ENCODE assay signal across 25 cellular contexts in the genomic region with DNA sequence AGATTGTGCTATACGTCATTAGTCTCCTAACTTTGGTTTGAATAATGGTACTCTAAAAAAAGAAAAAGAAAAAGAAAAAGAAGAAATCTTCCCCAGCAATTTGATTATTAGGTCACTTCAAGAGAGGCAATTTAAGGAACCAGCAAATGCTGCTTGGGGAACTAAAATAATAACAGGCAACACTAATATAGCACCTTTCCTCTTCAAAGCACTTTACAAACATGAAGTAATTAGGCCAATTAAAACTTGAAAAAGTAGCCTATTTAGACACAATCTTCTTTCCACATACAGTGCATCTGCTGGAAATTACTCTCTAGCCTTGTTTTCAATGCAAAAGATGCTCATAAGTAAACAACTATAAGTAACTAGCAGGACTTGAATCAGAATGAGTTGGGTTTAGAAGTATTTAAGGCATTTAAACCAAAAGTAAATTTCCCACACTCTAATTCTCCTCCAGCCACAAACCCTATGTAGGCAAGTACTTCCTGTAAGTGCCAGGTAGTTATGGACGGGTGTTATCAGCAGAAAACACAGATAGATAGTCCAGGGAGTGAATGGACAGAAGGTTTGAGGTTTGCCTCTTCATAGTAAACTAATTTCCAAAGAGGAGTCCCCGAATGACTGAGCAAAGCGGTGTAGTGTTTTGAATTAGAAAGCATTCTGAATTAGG. TPM values are rescaled to one million over a fixed set of nuclear protein-coding genes. Genes with fewer than 3 reads are reported as not detected.
"Had no signal": no experiment of that assay in that cellular context is flagged by ENCODE, and none has a peak within 500 bp of the region (broad histone marks: within the 10 kb centered on the region; RNA-seq: fewer than 3 reads in every experiment).

No MANE protein-coding gene starts in this region.

- H3K9me3 Mint-ChIP-seq: activated naive CD8-positive, alpha-beta T cell treated with anti-CD3 and anti-CD28 coated beads, Interleukin-2, amount 10 ng/mL, durations not matched to agents 7 days and 5 days had no signal

- H3K27me3 ChIP-seq: adrenal gland, body of pancreas had no signal

- H3K27ac Mint-ChIP-seq: activated CD8-positive, alpha-beta T cell treated with anti-CD3 and anti-CD28 coated beads, Interleukin-2, amount 10 ng/mL, durations not matched to agents 7 days and 5 days; activated naive CD8-positive, alpha-beta T cell treated with anti-CD3 and anti-CD28 coated beads, Interleukin-2, amount 10 ng/mL, durations not matched to agents 7 days and 5 days had no signal

- H3K4me1 ChIP-seq: adrenal gland, body of pancreas had no signal

- H3K4me3 Mint-ChIP-seq: activated CD8-positive, alpha-beta T cell treated with anti-CD3 and anti-CD28 coated beads, Interleukin-2, amount 10 ng/mL, durations not matched to agents 7 days and 5 days; activated naive CD8-positive, alpha-beta T cell treated with anti-CD3 and anti-CD28 coated beads, Interleukin-2, amount 10 ng/mL, durations not matched to agents 7 days and 5 days had no signal

- H3K9me3 ChIP-seq: adrenal gland, body of pancreas had no signal

- DNase-seq: activated CD4-positive, alpha-beta T cell treated with anti-CD3 and anti-CD28 coated beads for 4 hours; activated CD4-positive, alpha-beta T cell treated with anti-CD3 and anti-CD28 coated beads, Interleukin-2, amount 50 U/mL, for 4 hours; activated CD8-positive, alpha-beta memory T cell treated with anti-CD3 and anti-CD28 coated beads, Interleukin-2, amount 50 U/mL, for 48 hours; activated CD8-positive, alpha-beta T cell treated with anti-CD3 and anti-CD28 coated beads, Interleukin-2, amount 10 ng/mL, durations not matched to agents 7 days and 5 days; activated naive CD4-positive, alpha-beta T cell treated with anti-CD3 and anti-CD28 coated beads, Interleukin-2, amount 50 U/mL, for 16 hours; activated naive CD8-positive, alpha-beta T cell treated with anti-CD3 and anti-CD28 coated beads, Interleukin-2, amount 10 ng/mL, durations not matched to agents 7 days and 5 days; activated T-cell treated with anti-CD3 and anti-CD28 coated beads, Interleukin-2, amount 50 U/mL, for 1 hour; adrenal gland; anterior cingulate cortex; body of pancreas; central memory CD4-positive, alpha-beta T cell; Karpas-422; NCI-H1694 treated with DMSO at 0.1 percent for 48 hours; NCI-H2029 treated with DMSO at 0.1 percent for 48 hours; NCI-H345; NCI-H510A; NCI-H526 treated with DMSO at 0.1 percent for 48 hours; RPMI8226; T-helper 1 cell; WERI-Rb-1 had no signal

- H3K27ac ChIP-seq: adrenal gland, body of pancreas, coronary artery, SK-N-MC, WERI-Rb-1 had no signal

- H3K27me3 Mint-ChIP-seq: activated naive CD8-positive, alpha-beta T cell treated with anti-CD3 and anti-CD28 coated beads, Interleukin-2, amount 10 ng/mL, durations not matched to agents 7 days and 5 days had no signal

- H3K36me3 ChIP-seq: adrenal gland, WERI-Rb-1 had no signal

- H3K4me1 Mint-ChIP-seq: activated naive CD8-positive, alpha-beta T cell treated with anti-CD3 and anti-CD28 coated beads, Interleukin-2, amount 10 ng/mL, durations not matched to agents 7 days and 5 days had no signal

- H3K36me3 Mint-ChIP-seq: activated naive CD8-positive, alpha-beta T cell treated with anti-CD3 and anti-CD28 coated beads, Interleukin-2, amount 10 ng/mL, durations not matched to agents 7 days and 5 days had no signal

- H3K4me3 ChIP-seq: adrenal gland, body of pancreas, coronary artery, SK-N-MC had no signal

RNA-seq across cellular contexts. Expression of a gene that starts 44.5 kb away (rescaled TPM):
- total RNA-seq: activated CD8-positive, alpha-beta T cell treated with anti-CD3 and anti-CD28 coated beads, Interleukin-2, amount 10 ng/mL, durations not matched to agents 7 days and 5 days; activated naive CD8-positive, alpha-beta T cell treated with anti-CD3 and anti-CD28 coated beads, Interleukin-2, amount 10 ng/mL, durations not matched to agents 7 days and 5 days; bronchial epithelial cell; OCI-LY7; T-helper 2 cell treated with Interferon-gamma antibody and Interleukin-4, amounts not matched to agents 100 ng/mL and 5 ng/mL, for 36 hours had no signal
